Comparison of ENCODE assay signal across 11 cellular contexts in genomic region chr15:85752591-85752990, GRCh38. TPM values are rescaled to one million over a fixed set of nuclear protein-coding genes. Genes with fewer than 3 reads are reported as not detected.
DNase-seq lines count a peak whose midpoint lies in the region; ATAC-seq and TF ChIP-seq lines count a peak whose summit lies in the region.
"Had no signal": no experiment of that assay in that cellular context is flagged by ENCODE, and none has a peak within 500 bp of the region (broad histone marks: within the 10 kb centered on the region; RNA-seq: fewer than 3 reads in every experiment).

No MANE protein-coding gene starts in this region.

- H3K36me3 Mint-ChIP-seq in CD4-positive, alpha-beta memory T cell: peaks cover 0 to 20% of the 10 kb centered on the region in 2 donors
- peaks cover 0 to 16% (median 0%) of the 10 kb centered on the region in 3 donors for H3K36me3 Mint-ChIP-seq in naive thymus-derived CD8-positive, alpha-beta T cell

- peaks cover 5% of the 10 kb centered on the region for H3K36me3 ChIP-seq in CD4-positive, alpha-beta memory T cell (ENCODE audit: insufficient read depth, low read length)
- H3K36me3 ChIP-seq in HUES48 (ENCODE audit: control insufficient read depth, insufficient read depth, low read length): peaks cover 17% of the 10 kb centered on the region; the same call in 1 of the 2 replicates

- POLR2A ChIA-PET in CD4-positive, alpha-beta memory T cell (lab: Charles Lee; ENCODE audit: partially characterized antibody): interaction anchor here (0.7 to 1.3 kb wide), 4 partner anchors 9 to 41 kb away, joined by 3 to 4 read pairs (median 4); no protein-coding TSS in a partner anchor
- POLR2A ChIA-PET in naive thymus-derived CD8-positive, alpha-beta T cell (lab: Charles Lee): interaction anchor here (1.1 kb wide), 1 partner anchor 33 kb away, joined by 3 read pairs; no protein-coding TSS in a partner anchor

- no peak for TF ChIP-seq CTCF in coronary artery (IDR thresholded peaks at IDR 0.05)
- no peak for TF ChIP-seq CTCF in foreskin fibroblast (IDR thresholded peaks at IDR 0.05; ENCODE audit: low read depth, low read length)

- H3K4me1 Mint-ChIP-seq in CD4-positive, alpha-beta memory T cell: peaks cover 15 to 37% (median 19%) of the 10 kb centered on the region in 4 donors
- H3K4me1 Mint-ChIP-seq in naive thymus-derived CD8-positive, alpha-beta T cell: peaks cover 20 to 45% (median 36%) of the 10 kb centered on the region in 4 donors

- intact Hi-C loops in CD4-positive, alpha-beta memory T cell (cut with micrococcal nuclease): loop anchor here (5.0 kb wide), 2 partner anchors 35 to 90 kb away; no protein-coding TSS in a partner anchor

- H3K4me1 ChIP-seq in CD4-positive, alpha-beta memory T cell (ENCODE audit: insufficient read depth, low read length): peaks cover 18% of the 10 kb centered on the region
- H3K4me1 ChIP-seq in HUES48 (ENCODE audit: control insufficient read depth, insufficient read depth, low read length): peaks cover 45% of the 10 kb centered on the region

- DNase-seq in CD4-positive, alpha-beta memory T cell: no peak
- DNase-seq in coronary artery (ENCODE audit: low spot score): peak; percentile 71
- peak in 1 of 10 donors; percentile 19 for DNase-seq in naive thymus-derived CD8-positive, alpha-beta T cell
- no peak for DNase-seq in foreskin fibroblast
- DNase-seq in HuH-7 (ENCODE audit: low spot score): no peak
- DNase-seq in GF-D8 (lab: John Stamatoyannopoulos, UW): no peak
- DNase-seq: DND-41; stimulated activated naive CD4-positive, alpha-beta T cell had no signal

- no peaks in the 10 kb centered on the region for H3K27me3 Mint-ChIP-seq in CD4-positive, alpha-beta memory T cell
- H3K27me3 Mint-ChIP-seq in naive thymus-derived CD8-positive, alpha-beta T cell: no peaks in the 10 kb centered on the region

- ATAC-seq in naive thymus-derived CD8-positive, alpha-beta T cell: peak; percentile 32 to 45
- no peak for ATAC-seq in HG03159 (IDR thresholded peaks at IDR 0.05; ENCODE audit: unreplicated experiment)

- CTCF ChIA-PET in CD4-positive, alpha-beta memory T cell (lab: Charles Lee; ENCODE audit: partially characterized antibody): interaction anchor here (0.9 to 1.4 kb wide), 4 partner anchors 26 to 89 kb away, joined by 3 to 4 read pairs (median 3); no protein-coding TSS in a partner anchor

- peak overlapping the region; percentile 9 to 93 (median 78) for H3K27ac Mint-ChIP-seq in CD4-positive, alpha-beta memory T cell
- H3K27ac Mint-ChIP-seq in naive thymus-derived CD8-positive, alpha-beta T cell: peak overlapping the region; percentile 57 to 91 (median 81)

- no peaks in the 10 kb centered on the region for H3K9me3 ChIP-seq in CD4-positive, alpha-beta memory T cell (ENCODE audit: control insufficient read depth in 1 of 2, low read length in 2 of 2)
- H3K9me3 ChIP-seq in HUES48 (ENCODE audit: control insufficient read depth, insufficient read depth, low read length): no peaks in the 10 kb centered on the region

- no peaks in the 10 kb centered on the region for H3K27me3 ChIP-seq in CD4-positive, alpha-beta memory T cell (ENCODE audit: insufficient read depth, low read length)
- H3K27me3 ChIP-seq in HUES48 (ENCODE audit: control insufficient read depth, insufficient read depth, low read length): no peaks in the 10 kb centered on the region

- peaks cover 0 to 4% (median 0%) of the 10 kb centered on the region in 8 donors for H3K9me3 Mint-ChIP-seq in CD4-positive, alpha-beta memory T cell
- no peaks in the 10 kb centered on the region for H3K9me3 Mint-ChIP-seq in naive thymus-derived CD8-positive, alpha-beta T cell

- no peak overlapping the region for H3K27ac ChIP-seq in CD4-positive, alpha-beta memory T cell (ENCODE audit: low read depth, low read length)
- H3K27ac ChIP-seq in HUES48 (ENCODE audit: low read depth, low read length) (peak overlapping the region; percentile 87), coronary artery (no peak overlapping the region)
- H3K27ac ChIP-seq: VCaP had no signal

- no peak overlapping the region for H3K4me3 ChIP-seq in CD4-positive, alpha-beta memory T cell (ENCODE audit: low read length in 2 of 2)
- H3K4me3 ChIP-seq in HUES48 (ENCODE audit: low read depth, low read length) (no peak overlapping the region), coronary artery (no peak overlapping the region), foreskin fibroblast (ENCODE audit: low read depth in 1 of 2, low read length in 2 of 2) (no peak overlapping the region)

- no peak overlapping the region for H3K9ac ChIP-seq in HUES48 (ENCODE audit: low read depth, low read length)

- no peak overlapping the region for H3K4me3 Mint-ChIP-seq in CD4-positive, alpha-beta memory T cell
- H3K4me3 Mint-ChIP-seq in naive thymus-derived CD8-positive, alpha-beta T cell: peak overlapping the region in 8 of 10 donors; percentile 15 to 69 (median 38)

RNA-seq across cellular contexts. Expression of gene KLHL25, which starts 42.1 kb away (rescaled TPM):
- 10 to 100 TPM; 10.3 to 11.4 TPM for total RNA-seq in CD4-positive, alpha-beta memory T cell
- polyA plus RNA-seq in CD4-positive, alpha-beta memory T cell: 1 to 10 TPM; 1.6 to 3.1 TPM
- 1 to 10 TPM; 7.5 TPM for total RNA-seq in naive thymus-derived CD8-positive, alpha-beta T cell
- polyA plus RNA-seq in naive thymus-derived CD8-positive, alpha-beta T cell: 1 to 10 TPM; 1.0 to 1.8 (median 1.4) TPM

Comparison
In these comparisons a context has a peak if more than half of its experiments do, and no peak if none do; other contexts are left out.
1. H3K4me3 Mint-ChIP-seq: peak in naive thymus-derived CD8-positive, alpha-beta T cell (8 of 10); none in CD4-positive, alpha-beta memory T cell (0 of 8).